ENCODE assay signal across 8 cellular contexts in genomic region chrX:47513034-47513696, GRCh38. TPM values are rescaled to one million over a fixed set of nuclear protein-coding genes. Genes with fewer than 3 reads are reported as not detected.
DNase-seq lines count a peak whose midpoint lies in the region; ATAC-seq, FAIRE-seq and TF ChIP-seq lines count a peak whose summit lies in the region.
"Not testable (repeated sequence)": the region's sequence is repeated elsewhere in the genome, so short reads cannot be mapped to it uniquely, and the experiment has no call there.

No MANE protein-coding gene starts in this region.

- not testable (repeated sequence) for TF ChIP-seq POLR2A in K562 (conservative IDR thresholded peaks at IDR 0.05)

- POLR2A ChIA-PET in activated B cell treated with CpG ODN at 0.5 μM for 24 hours (lab: Charles Lee) (interaction anchor here (0.6 to 0.7 kb wide), 2 partner anchors 691 to 1722 kb away, joined by 3 to 4 read pairs; no protein-coding TSS in a partner anchor), K562 (lab: Yijun Ruan, JAX) (interaction anchor here (0.6 kb wide), 2 partner anchors 11 to 323 kb away, joined by 3 read pairs; no protein-coding TSS in a partner anchor)
- POLR2A ChIA-PET in naive thymus-derived CD8-positive, alpha-beta T cell (lab: Charles Lee), result interaction anchor here (0.6 to 1.0 kb wide), 4 partner anchors 10 to 280 kb away, joined by 3 to 10 read pairs (median 4); partner anchors contain the start of gene USP11

- H3K4me3 Mint-ChIP-seq in Calu3 (ENCODE audit: low read depth, unreplicated experiment) (peak overlapping the region; percentile 69), GM23338 (peak overlapping the region; percentile 77), activated B cell treated with CpG ODN at 0.5 μM for 24 hours (peak overlapping the region; percentile 88)
- H3K4me3 Mint-ChIP-seq in naive thymus-derived CD8-positive, alpha-beta T cell, result peak overlapping the region; percentile 81 to 90 (median 88)
- peak overlapping the region; percentile 80 for H3K4me3 Mint-ChIP-seq in stimulated activated naive CD8-positive, alpha-beta T cell treated with anti-CD3 and anti-CD28 coated beads, Interleukin-15, Interleukin-2, amounts not matched to agents 100 ng/mL and 50 ng/mL, for 24 hours

- H3K9me3 ChIP-seq in K562 (replicated peaks; ENCODE audit: control insufficient read depth, insufficient read depth, low read depth, low read length), result not testable (repeated sequence)

- not testable (repeated sequence) for H3K9me2 ChIP-seq in GM23338 (ENCODE audit: insufficient read depth)

- not testable (repeated sequence) for TF ChIP-seq EP300 in K562 (IDR thresholded peaks at IDR 0.05; ENCODE audit: low read length)

- not testable (repeated sequence) for H3K27ac ChIP-seq in GM23338 (ENCODE audit: low read depth); K562 (ENCODE audit: extremely low read depth, low read depth, low read length)

- WGBS in K562 (ENCODE audit: insufficient coverage, low coverage, missing lambda C conversion rate), result 50% methylated on average over 3 of the region's 67 CpGs

- peaks cover 14% of the 10 kb centered on the region for H3K27me3 Mint-ChIP-seq in Calu3 (ENCODE audit: unreplicated experiment)
- H3K27me3 Mint-ChIP-seq in GM23338 (ENCODE audit: insufficient read depth, low read depth, poor library complexity); activated B cell treated with CpG ODN at 0.5 μM for 24 hours; naive thymus-derived CD8-positive, alpha-beta T cell; stimulated activated naive CD8-positive, alpha-beta T cell treated with anti-CD3 and anti-CD28 coated beads, Interleukin-15, Interleukin-2, amounts not matched to agents 100 ng/mL and 50 ng/mL, for 24 hours: not testable (repeated sequence)

- TF ChIP-seq RAD21 in K562 (CRISPR knock-in tag; conservative IDR thresholded peaks at IDR 0.05 in 1 of 2, IDR thresholded peaks at IDR 0.05 in 1 of 2), result not testable (repeated sequence)

- not testable (repeated sequence) for H3K9me3 Mint-ChIP-seq in Calu3 (ENCODE audit: low read depth, unreplicated experiment); GM23338; activated B cell treated with CpG ODN at 0.5 μM for 24 hours; naive thymus-derived CD8-positive, alpha-beta T cell; stimulated activated naive CD8-positive, alpha-beta T cell treated with anti-CD3 and anti-CD28 coated beads, Interleukin-15, Interleukin-2, amounts not matched to agents 100 ng/mL and 50 ng/mL, for 24 hours

- peaks cover 28% of the 10 kb centered on the region for H3K4me1 Mint-ChIP-seq in Calu3 (ENCODE audit: low read depth, unreplicated experiment)
- H3K4me1 Mint-ChIP-seq in GM23338, result peaks cover 11% of the 10 kb centered on the region
- peaks cover 15% of the 10 kb centered on the region for H3K4me1 Mint-ChIP-seq in activated B cell treated with CpG ODN at 0.5 μM for 24 hours
- H3K4me1 Mint-ChIP-seq in naive thymus-derived CD8-positive, alpha-beta T cell, result peaks cover 10 to 23% (median 14%) of the 10 kb centered on the region in 4 donors
- H3K4me1 Mint-ChIP-seq in stimulated activated naive CD8-positive, alpha-beta T cell treated with anti-CD3 and anti-CD28 coated beads, Interleukin-15, Interleukin-2, amounts not matched to agents 100 ng/mL and 50 ng/mL, for 24 hours (ENCODE audit: low read depth), result peaks cover 13% of the 10 kb centered on the region

- H3K9ac ChIP-seq in K562 (ENCODE audit: insufficient read depth in 1 of 2, low read depth in 2 of 2, low read length in 2 of 2), result not testable (repeated sequence)

- not testable (repeated sequence) for H3K27me3 ChIP-seq in GM23338 (ENCODE audit: insufficient read depth)
- peaks cover 0 to 10% of the 10 kb centered on the region in 2 experiments; a peak in 1 of 5 replicates for H3K27me3 ChIP-seq in K562 (ENCODE audit: control insufficient read depth in 2 of 2, insufficient read depth in 2 of 2, low read length in 2 of 2)

- not testable (repeated sequence) for TF ChIP-seq CTCF in Calu3 (IDR thresholded peaks at IDR 0.05; ENCODE audit: unreplicated experiment); GM23338 (conservative IDR thresholded peaks at IDR 0.05; ENCODE audit: low read depth in 2 of 2); activated B cell treated with CpG ODN at 0.5 μM for 24 hours (IDR thresholded peaks at IDR 0.05); K562 (IDR thresholded peaks at IDR 0.05 in 2 of 3, conservative IDR thresholded peaks at IDR 0.05 in 1 of 3; ENCODE audit: insufficient read depth in 2 of 3, low read depth in 1 of 3, low read length in 3 of 3)

- H3K4me1 ChIP-seq in GM23338 (ENCODE audit: insufficient read depth); K562 (replicated peaks in 1 of 2; ENCODE audit: control insufficient read depth in 2 of 2, insufficient read depth in 2 of 2, low read length in 2 of 2): not testable (repeated sequence)

- not testable (repeated sequence) for FAIRE-seq in K562 (lab: Jason Lieb, UNC)

- ATAC-seq in GM23338 (peak; percentile 97), activated B cell treated with CpG ODN at 0.5 μM for 24 hours (ENCODE audit: low read depth) (peak; percentile 70), K562 (peak; percentile 65), Right ventricle myocardium inferior (peak; percentile 39)
- ATAC-seq in naive thymus-derived CD8-positive, alpha-beta T cell, result peak; percentile 90

- not testable (repeated sequence) for DNase-seq in Calu3; Jurkat, Clone E6-1 (ENCODE audit: low read depth, low spot score); K562 (ENCODE audit: extremely low read depth in 1 of 4, low spot score in 3 of 4); Right ventricle myocardium inferior (ENCODE audit: missing footprints)
- DNase-seq in GM23338 (ENCODE audit: low spot score) (peak; percentile 29), activated B cell treated with CpG ODN at 0.5 μM for 24 hours (peak; percentile 14)
- DNase-seq in naive thymus-derived CD8-positive, alpha-beta T cell, result peak in 6 of 10 donors; percentile 6 to 30 (median 14)

- H3K9me1 ChIP-seq in K562 (ENCODE audit: control insufficient read depth, insufficient read depth, low read length), result not testable (repeated sequence)

- in situ Hi-C loops in K562 (cut with MboI), result loop anchor here (25.0 kb wide), 1 partner anchor 524 kb away; no protein-coding TSS in a partner anchor

- peak overlapping the region; percentile 63 for H3K4me3 ChIP-seq in GM23338
- peak overlapping the region; percentile 61 for H3K4me3 ChIP-seq in Jurkat, Clone E6-1 (ENCODE audit: low read length)
- H3K4me3 ChIP-seq in K562, result not testable (repeated sequence)

- H3K79me2 ChIP-seq in GM23338 (replicated peaks; ENCODE audit: insufficient read depth); K562 (ENCODE audit: control insufficient read depth, insufficient read depth, low read length): not testable (repeated sequence)

- H3K4me2 ChIP-seq in GM23338, result peak overlapping the region; percentile 82
- H3K4me2 ChIP-seq in K562 (ENCODE audit: insufficient read depth, low read length), result not testable (repeated sequence)

- H4K20me1 ChIP-seq in GM23338 (replicated peaks; ENCODE audit: insufficient read depth); K562 (replicated peaks; ENCODE audit: control insufficient read depth, insufficient read depth, low read length): not testable (repeated sequence)

- intact Hi-C loops in Calu3 (cut with micrococcal nuclease; ENCODE audit: unreplicated experiment); activated B cell treated with CpG ODN at 0.5 μM for 24 hours (cut with micrococcal nuclease); K562 (cut with micrococcal nuclease); Right ventricle myocardium inferior (cut with DNase I): not testable (repeated sequence)

- not testable (repeated sequence) for H3F3A ChIP-seq in GM23338 (replicated peaks; ENCODE audit: low read depth)

- peak overlapping the region; percentile 63; the same call in 1 of the 2 replicates for H2AFZ ChIP-seq in GM23338
- H2AFZ ChIP-seq in K562 (ENCODE audit: low read depth, low read length), result not testable (repeated sequence)

- H3K36me3 ChIP-seq in GM23338 (ENCODE audit: insufficient read depth); K562 (ENCODE audit: control insufficient read depth, insufficient read depth, low read length): not testable (repeated sequence)

- CTCF ChIA-PET in Calu3 (lab: Charles Lee); activated B cell treated with CpG ODN at 0.5 μM for 24 hours (lab: Charles Lee); K562 (lab: Yijun Ruan, JAX; ENCODE audit: low intra/inter-chr PET ratio): not testable (repeated sequence)

- not testable (repeated sequence) for H3K36me3 Mint-ChIP-seq in Calu3 (ENCODE audit: insufficient read depth, unreplicated experiment); GM23338 (ENCODE audit: low read depth); activated B cell treated with CpG ODN at 0.5 μM for 24 hours (ENCODE audit: low read depth); naive thymus-derived CD8-positive, alpha-beta T cell; stimulated activated naive CD8-positive, alpha-beta T cell treated with anti-CD3 and anti-CD28 coated beads, Interleukin-15, Interleukin-2, amounts not matched to agents 100 ng/mL and 50 ng/mL, for 24 hours (ENCODE audit: low read depth)

- BruUV-seq in Calu3 (replicated peaks; lab: Mats Ljungman, UMichigan); K562 (replicated peaks; lab: Mats Ljungman, UMichigan): not testable (repeated sequence)

- peak overlapping the region; percentile 17 for H3K27ac Mint-ChIP-seq in Calu3 (ENCODE audit: unreplicated experiment)
- not testable (repeated sequence) for H3K27ac Mint-ChIP-seq in GM23338
- peak overlapping the region; percentile 80 for H3K27ac Mint-ChIP-seq in activated B cell treated with CpG ODN at 0.5 μM for 24 hours
- H3K27ac Mint-ChIP-seq in naive thymus-derived CD8-positive, alpha-beta T cell, result peak overlapping the region in 9 of 10 donors; percentile 12 to 90 (median 80)
- peak overlapping the region; percentile 56 for H3K27ac Mint-ChIP-seq in stimulated activated naive CD8-positive, alpha-beta T cell treated with anti-CD3 and anti-CD28 coated beads, Interleukin-15, Interleukin-2, amounts not matched to agents 100 ng/mL and 50 ng/mL, for 24 hours

RNA-seq across cellular contexts. Expression of gene ZNF41, which starts 30.1 kb away (rescaled TPM):
- total RNA-seq in Calu3 (2022) (10.8 and 12.2 TPM in 2 replicates), activated B cell treated with CpG ODN at 0.5 μM for 24 hours (15.4 and 19.2 TPM in 2 replicates), K562 (2014; rRNA removed) (5.9 and 6.1 TPM in 2 replicates), K562 (2014; rRNA removed; fragmentation: Illumina TruSeq; extraction: Trizol) (7.3 and 8.6 TPM in 2 replicates), K562 (2015; rRNA removed; fragmentation: Illumina TruSeq; extraction: Trizol) (7.6 and 7.8 TPM in 2 replicates), K562 (2021) (6.8 and 6.9 TPM in 2 replicates), Right ventricle myocardium inferior (13.1 TPM)
- total RNA-seq in GM23338 (2014; rRNA removed; shearing (Covaris generic)), result 6.3 and 6.4 TPM in 2 replicates
- polyA plus RNA-seq in GM23338 (2016; fragmentation: Nextera tagmentation; extraction: Ambion mirVana) (1.1 and 2.0 TPM in 2 replicates), K562 (2011; rRNA removed) (5.0 and 6.6 TPM in 2 replicates), K562 (2014; fragmentation: Illumina TruSeq; extraction: Trizol) (6.7 and 7.7 TPM in 2 replicates), K562 (2014; fragmentation: Nextera tagmentation; extraction: Ambion mirVana) (1 to 10 TPM in 1 of 2 experiments, under 1 TPM in 1; 0.53 to 2.5 TPM), K562 (2014; rRNA removed) (5.2 and 5.3 TPM in 2 replicates)
- 5.2 TPM for polyA plus RNA-seq in Jurkat, Clone E6-1 (2012; ENCODE audit: insufficient read depth, insufficient read length)
- total RNA-seq in K562 (2011; cell fraction: chromatin; rRNA removed; ENCODE audit: low replicate concordance), result 5.4 and 15.9 TPM in 2 replicates
- total RNA-seq in K562 (2011; cell fraction: nucleolus; rRNA removed), result 4.2 and 5.9 TPM in 2 replicates
- 7.6 and 8.9 TPM in 2 replicates for total RNA-seq in K562 (2011; cell fraction: nucleoplasm; rRNA removed)
- 2.2 and 2.6 TPM in 2 replicates for polyA plus RNA-seq in K562 (2011; cell fraction: cytosol; rRNA removed)
- 5.4 TPM in 2 replicates for polyA plus RNA-seq in K562 (2011; cell fraction: nucleus; rRNA removed)
- 4.0 and 4.3 TPM in 2 replicates for polyA plus RNA-seq in K562 (2012)
- 10.5 and 13.8 TPM in 2 replicates for polyA minus RNA-seq in K562 (2011; rRNA and poly(A)+ RNA removed)
- 2.7 and 5.9 TPM in 2 replicates for polyA minus RNA-seq in K562 (2011; cell fraction: cytosol; rRNA and poly(A)+ RNA removed)
- polyA minus RNA-seq in K562 (2011; cell fraction: nucleus; rRNA and poly(A)+ RNA removed), result 3.5 and 3.6 TPM in 2 replicates
- 10 to 100 TPM; 15.1 to 15.3 TPM for total RNA-seq in naive thymus-derived CD8-positive, alpha-beta T cell
- polyA plus RNA-seq in naive thymus-derived CD8-positive, alpha-beta T cell, result 1 to 10 TPM; 3.5 to 4.7 (median 4.4) TPM

RNA-seq across cellular contexts. Expression of gene ARAF, which starts 47.8 kb away (rescaled TPM):
- 79.2 and 84.4 TPM in 2 replicates for total RNA-seq in Calu3 (2022)
- 18.0 and 28.2 TPM in 2 replicates for total RNA-seq in GM23338 (2014; rRNA removed; shearing (Covaris generic))
- polyA plus RNA-seq in GM23338 (2016; fragmentation: Nextera tagmentation; extraction: Ambion mirVana), result 35.9 and 43.9 TPM in 2 replicates
- 45.2 TPM for polyA plus RNA-seq in Jurkat, Clone E6-1 (2012; ENCODE audit: insufficient read depth, insufficient read length)
- total RNA-seq in activated B cell treated with CpG ODN at 0.5 μM for 24 hours, result 97.2 and 108 TPM in 2 replicates
- 73.6 and 169 TPM in 2 replicates for total RNA-seq in K562 (2011; cell fraction: chromatin; rRNA removed; ENCODE audit: low replicate concordance)
- total RNA-seq in K562 (2011; cell fraction: nucleolus; rRNA removed), result 112 and 121 TPM in 2 replicates
- 88.2 and 117 TPM in 2 replicates for total RNA-seq in K562 (2011; cell fraction: nucleoplasm; rRNA removed)
- 22.2 and 24.5 TPM in 2 replicates for total RNA-seq in K562 (2014; rRNA removed)
- 21.4 and 22.1 TPM in 2 replicates for total RNA-seq in K562 (2014; rRNA removed; fragmentation: Illumina TruSeq; extraction: Trizol)
- 26.1 and 29.4 TPM in 2 replicates for total RNA-seq in K562 (2015; rRNA removed; fragmentation: Illumina TruSeq; extraction: Trizol)
- 67.7 and 70.0 TPM in 2 replicates for total RNA-seq in K562 (2021)
- polyA plus RNA-seq in K562 (2011; rRNA removed), result 43.0 and 57.6 TPM in 2 replicates
- 38.6 and 60.5 TPM in 2 replicates for polyA plus RNA-seq in K562 (2011; cell fraction: cytosol; rRNA removed)
- polyA plus RNA-seq in K562 (2011; cell fraction: nucleus; rRNA removed), result 132 and 195 TPM in 2 replicates
- 46.8 and 58.0 TPM in 2 replicates for polyA plus RNA-seq in K562 (2012)
- polyA plus RNA-seq in K562 (2014; fragmentation: Illumina TruSeq; extraction: Trizol), result 48.1 and 60.1 TPM in 2 replicates
- polyA plus RNA-seq in K562 (2014; fragmentation: Nextera tagmentation; extraction: Ambion mirVana), result 1 to 10 TPM; 5.5 to 8.8 TPM
- polyA plus RNA-seq in K562 (2014; rRNA removed), result 38.6 and 42.0 TPM in 2 replicates
- 50.5 and 58.7 TPM in 2 replicates for polyA minus RNA-seq in K562 (2011; rRNA and poly(A)+ RNA removed)
- polyA minus RNA-seq in K562 (2011; cell fraction: cytosol; rRNA and poly(A)+ RNA removed), result 33.5 and 38.0 TPM in 2 replicates
- 54.1 and 55.8 TPM in 2 replicates for polyA minus RNA-seq in K562 (2011; cell fraction: nucleus; rRNA and poly(A)+ RNA removed)
- total RNA-seq in Right ventricle myocardium inferior, result 76.5 TPM
- 100 to 1,000 TPM; 109 to 121 TPM for total RNA-seq in naive thymus-derived CD8-positive, alpha-beta T cell
- polyA plus RNA-seq in naive thymus-derived CD8-positive, alpha-beta T cell, result 10 to 100 TPM; 63.2 to 95.4 (median 74.5) TPM

Comparison
In these comparisons a context has a peak if more than half of its experiments do, and no peak if none do; other contexts are left out.
1. ATAC-seq: peak in every context shown above with its lines; median percentile 97 in GM23338; 90 in naive thymus-derived CD8-positive, alpha-beta T cell; 70 in activated B cell treated with CpG ODN at 0.5 μM for 24 hours; 65 in K562; 39 in Right ventricle myocardium inferior.